In genomic region chr9:134059188-134059641, GRCh38 we compare ENCODE assay signal across 14 cellular contexts. TPM values are rescaled to one million over a fixed set of nuclear protein-coding genes. Genes with fewer than 3 reads are reported as not detected.
A peak's percentile ranks its signal among the peaks of the same experiment; 100 is the strongest.
DNase-seq lines count a peak whose midpoint lies in the region; ATAC-seq and TF ChIP-seq lines count a peak whose summit lies in the region.
"Had no signal": no experiment of that assay in that cellular context is flagged by ENCODE, and none has a peak within 500 bp of the region (broad histone marks: within the 10 kb centered on the region; RNA-seq: fewer than 3 reads in every experiment).

No MANE protein-coding gene starts in this region.

- POLR2A ChIA-PET in RWPE1 (lab: Yijun Ruan, JAX; ENCODE audit: low non-redundant PET): no interaction called here

- no peaks in the 10 kb centered on the region for H3K9me3 ChIP-seq in liver (ENCODE audit: control insufficient read depth in 4 of 4, low read length in 3 of 4)
- H3K9me3 ChIP-seq in spleen: no peaks in the 10 kb centered on the region
- no peaks in the 10 kb centered on the region for H3K9me3 ChIP-seq in prostate gland
- H3K9me3 ChIP-seq: heart right ventricle, mucosa of descending colon had no signal

- intact Hi-C loops in spleen (cut with DNase I; ENCODE audit: low total_unique reads) (no loop called here), prostate gland (cut with DNase I) (no loop called here)

- peak overlapping the region; percentile 96 for H3K27ac ChIP-seq in RWPE1
- peak overlapping the region; percentile 62 to 86 for H3K27ac ChIP-seq in liver (ENCODE audit: low read depth in 1 of 2, low read length in 2 of 2)
- no peak overlapping the region for H3K27ac ChIP-seq in spleen
- no peak overlapping the region for H3K27ac ChIP-seq in prostate gland
- H3K27ac ChIP-seq: heart right ventricle had no signal

- 91% methylated on average over 16 of the region's 16 CpGs for WGBS in liver
- 85 to 88% (median 86%) methylated on average over 15 to 16 of the region's 16 CpGs for WGBS in spleen, 5 donors
- 75% methylated on average over 16 of the region's 16 CpGs for WGBS in prostate gland

- TF ChIP-seq POLR2A in spleen (IDR thresholded peaks at IDR 0.05) (no peak), prostate gland (IDR thresholded peaks at IDR 0.05) (no peak)

- H3K4me1 ChIP-seq in liver (ENCODE audit: control insufficient read depth in 4 of 4, insufficient read depth in 4 of 4, low read length in 3 of 4): peaks cover 43 to 78% (median 64%) of the 10 kb centered on the region in 4 donors
- H3K4me1 ChIP-seq in spleen: peaks cover 52 to 100% (median 97%) of the 10 kb centered on the region in 6 donors
- peaks cover 54% of the 10 kb centered on the region for H3K4me1 ChIP-seq in prostate gland (replicated peaks)

- TF ChIP-seq RAD21 in liver (IDR thresholded peaks at IDR 0.05): no peak

- H3K36me3 ChIP-seq in liver (ENCODE audit: control insufficient read depth in 4 of 4, insufficient read depth in 3 of 4, low read depth in 1 of 4, low read length in 3 of 4) (no peaks in the 10 kb centered on the region), spleen (peaks cover 0 to 29% (median 0%) of the 10 kb centered on the region in 6 donors), prostate gland (no peaks in the 10 kb centered on the region)
- H3K36me3 ChIP-seq: heart right ventricle had no signal

- CTCF ChIA-PET in RWPE1 (lab: Yijun Ruan, JAX): no interaction called here

- H3K4me3 ChIP-seq in liver (ENCODE audit: low read depth in 1 of 3, low read length in 3 of 3): no peak overlapping the region
- no peak overlapping the region for H3K4me3 ChIP-seq in spleen
- no peak overlapping the region for H3K4me3 ChIP-seq in prostate gland
- H3K4me3 ChIP-seq: GM23338, heart right ventricle, mucosa of descending colon had no signal

- no peak for ATAC-seq in GM21576 (IDR thresholded peaks at IDR 0.05; ENCODE audit: unreplicated experiment)
- ATAC-seq: heart right ventricle, Panc1 had no signal

- no peaks in the 10 kb centered on the region for H3K27me3 ChIP-seq in liver (ENCODE audit: control insufficient read depth in 4 of 4, insufficient read depth in 4 of 4, low read length in 3 of 4)
- no peaks in the 10 kb centered on the region for H3K27me3 ChIP-seq in spleen (replicated peaks in 1 of 7)
- no peaks in the 10 kb centered on the region for H3K27me3 ChIP-seq in prostate gland (replicated peaks; ENCODE audit: insufficient read depth)
- H3K27me3 ChIP-seq: heart right ventricle had no signal

- no peak for TF ChIP-seq CTCF in RWPE1 (conservative IDR thresholded peaks at IDR 0.05; ENCODE audit: low read depth)
- TF ChIP-seq CTCF in liver (IDR thresholded peaks at IDR 0.05; ENCODE audit: low read depth, low read length, missing input control): no peak
- no peak for TF ChIP-seq CTCF in spleen (IDR thresholded peaks at IDR 0.05 in 8 of 11, conservative IDR thresholded peaks at IDR 0.05 in 3 of 11)
- no peak for TF ChIP-seq CTCF in prostate gland (IDR thresholded peaks at IDR 0.05)

- H3K9ac ChIP-seq in liver (ENCODE audit: low read depth in 1 of 2, low read length in 2 of 2): no peak overlapping the region

- peak; percentile 17 for DNase-seq in Daoy (ENCODE audit: low read depth)
- no peak for DNase-seq in RWPE1 (ENCODE audit: low spot score)
- DNase-seq in spleen: peak; percentile 73
- no peak for DNase-seq in amygdala (lab: John Stamatoyannopoulos, UW)
- no peak for DNase-seq in prostate gland (ENCODE audit: low spot score)
- DNase-seq: DMS79 treated with DMSO at 0.1 percent for 48 hours, heart right ventricle, NCI-H2081, NCI-H526 had no signal

TF ChIP-seq in liver, 16 proteins besides CTCF, POLR2A, EP300 and RAD21:
- TF ChIP-seq FOXA1 (IDR thresholded peaks at IDR 0.05) (no peak), ZBTB33 (IDR thresholded peaks at IDR 0.05) (no peak), REST (IDR thresholded peaks at IDR 0.05) (no peak), YY1 (IDR thresholded peaks at IDR 0.05) (no peak), ATF3 (IDR thresholded peaks at IDR 0.05) (no peak), HNF4A (conservative IDR thresholded peaks at IDR 0.05) (no peak), EGR1 (IDR thresholded peaks at IDR 0.05; ENCODE audit: low read depth in 2 of 2) (no peak), HNF4G (IDR thresholded peaks at IDR 0.05) (no peak), TAF1 (conservative IDR thresholded peaks at IDR 0.05) (no peak), FOXA2 (IDR thresholded peaks at IDR 0.05) (no peak)

RNA-seq across cellular contexts. Expression of gene BRD3, which starts 8.6 kb away (rescaled TPM):
- total RNA-seq in Daoy (2014; rRNA removed; shearing (Covaris generic)): 6.4 and 6.5 TPM in 2 replicates
- total RNA-seq in liver: 10 to 100 TPM; 10.5 to 17.7 TPM
- polyA plus RNA-seq in liver: 10 to 100 TPM in 1 of 2 donors, 1 to 10 TPM in 1; 7.2 to 14.9 TPM
- total RNA-seq in spleen: 10 to 100 TPM; 21.3 to 54.0 (median 35.9) TPM
- 10 to 100 TPM in 1 of 3 donors, 1 to 10 TPM in 2; 5.9 to 12.6 (median 6.1) TPM for polyA plus RNA-seq in spleen
- 10 to 100 TPM; 31.8 to 44.3 TPM for total RNA-seq in prostate gland

RNA-seq across cellular contexts. Expression of gene BRD3OS, which starts 33.9 kb away (rescaled TPM):
- total RNA-seq in Daoy (2014; rRNA removed; shearing (Covaris generic)): 12.8 and 15.1 TPM in 2 replicates
- 1 to 10 TPM; 2.6 to 3.2 TPM for total RNA-seq in liver
- polyA plus RNA-seq in liver: 1 to 10 TPM; 2.1 to 5.1 TPM
- total RNA-seq in spleen: 10 to 100 TPM in 5 of 7 donors, 1 to 10 TPM in 2; 9.5 to 13.2 (median 11.3) TPM
- polyA plus RNA-seq in spleen: 10 to 100 TPM in 1 of 3 donors, 1 to 10 TPM in 2; 6.9 to 10.2 (median 9.8) TPM
- 10 to 100 TPM; 16.2 to 30.1 TPM for total RNA-seq in prostate gland

Comparison
In these comparisons a context has a peak if more than half of its experiments do, and no peak if none do; other contexts are left out.
1. DNase-seq: peak in Daoy (single experiment) and spleen (single experiment); none in RWPE1 (single experiment), amygdala (0 of 56) and prostate gland (single experiment).
2. H3K27ac ChIP-seq: peak in RWPE1 (single experiment) and liver (2 of 2); none in spleen (0 of 8) and prostate gland (0 of 2).